ENCODE assay signal across 8 cellular contexts in genomic region chr10:70169661-70170364, GRCh38. TPM values are rescaled to one million over a fixed set of nuclear protein-coding genes. Genes with fewer than 3 reads are reported as not detected.
DNase-seq lines count a peak whose midpoint lies in the region; ATAC-seq and TF ChIP-seq lines count a peak whose summit lies in the region.

No MANE protein-coding gene starts in this region.

- CTCF ChIA-PET in OCI-LY7 (lab: Charles Lee; ENCODE audit: unreplicated experiment), result interaction anchor here (0.5 to 1.0 kb wide), 2 partner anchors 23 to 178 kb away, joined by 3 to 5 read pairs; partner anchors contain the start of gene TYSND1

- H3K36me3 Mint-ChIP-seq in CD14-positive monocyte, result peaks cover 17 to 25% of the 10 kb centered on the region in 2 donors

- no peak for DNase-seq in CD14-positive monocyte (ENCODE audit: low spot score)
- DNase-seq in GM23248, result peak; percentile 54
- DNase-seq in OCI-LY7 (ENCODE audit: low spot score), result peak; percentile 37
- DNase-seq in NCI-H345 (lab: John Stamatoyannopoulos, UW), result no peak
- no peak for DNase-seq in G401 (ENCODE audit: low spot score)

- in situ Hi-C loops in GM23248 (cut with MboI) (no loop called here), G401 (cut with HindIII; ENCODE audit: low sequenced_read_pairs) (no loop called here)

- peaks cover 60% of the 10 kb centered on the region for H3K79me2 ChIP-seq in GM23248 (ENCODE audit: insufficient read depth)
- H3K79me2 ChIP-seq in OCI-LY7 (ENCODE audit: insufficient read depth, low read depth, low read length), result peaks cover 59% of the 10 kb centered on the region

- BruUV-seq in OCI-LY7 (replicated peaks; lab: Mats Ljungman, UMichigan), result no TSS peak

- H3K4me2 ChIP-seq in GM23248 (ENCODE audit: unreplicated experiment), result peak overlapping the region; percentile 89
- peak overlapping the region; percentile 80 for H3K4me2 ChIP-seq in OCI-LY7 (ENCODE audit: low read length)

- H3K4me3 Mint-ChIP-seq in CD14-positive monocyte, result peak overlapping the region; percentile 92 to 94

- no peak for TF ChIP-seq CTCF in CD14-positive monocyte (IDR thresholded peaks at IDR 0.05)
- TF ChIP-seq CTCF in OCI-LY7 (conservative IDR thresholded peaks at IDR 0.05; ENCODE audit: low read length), result no peak

- H3K9me2 ChIP-seq in GM23248 (ENCODE audit: insufficient read depth), result no peaks in the 10 kb centered on the region
- no peaks in the 10 kb centered on the region for H3K9me2 ChIP-seq in OCI-LY7 (ENCODE audit: insufficient read depth, low read length)

- H3K27ac ChIP-seq in GM23248 (peak overlapping the region; percentile 92), OCI-LY7 (ENCODE audit: low read depth, low read length, poor library complexity, severe bottlenecking) (no peak overlapping the region), ectodermal cell (ENCODE audit: insufficient read depth, low read depth, low read length, poor library complexity, severe bottlenecking) (peak overlapping the region; percentile 93)

- peak overlapping the region; percentile 99 for H3K9ac ChIP-seq in GM23248
- peak overlapping the region; percentile 94 for H3K9ac ChIP-seq in mucosa of stomach (ENCODE audit: low read length)

- H3K4me1 ChIP-seq in GM23248 (ENCODE audit: insufficient read depth) (peaks cover 18% of the 10 kb centered on the region), OCI-LY7 (ENCODE audit: insufficient read depth, low read length, poor library complexity, severe bottlenecking) (peaks cover 40% of the 10 kb centered on the region), ectodermal cell (ENCODE audit: control insufficient read depth, insufficient read depth, low read length) (peaks cover 7% of the 10 kb centered on the region), mucosa of stomach (ENCODE audit: control insufficient read depth, insufficient read depth, low read length) (peaks cover 17% of the 10 kb centered on the region)

- peaks cover 45% of the 10 kb centered on the region for H3K4me1 Mint-ChIP-seq in CD14-positive monocyte

- H3K27me3 ChIP-seq in GM23248 (replicated peaks; ENCODE audit: insufficient read depth), result no peaks in the 10 kb centered on the region
- H3K27me3 ChIP-seq in ectodermal cell (ENCODE audit: control insufficient read depth, insufficient read depth, low read length, poor library complexity, severe bottlenecking), result no peaks in the 10 kb centered on the region
- no peaks in the 10 kb centered on the region for H3K27me3 ChIP-seq in mucosa of stomach (ENCODE audit: control insufficient read depth, insufficient read depth, low read length)

- H3K36me3 ChIP-seq in GM23248 (ENCODE audit: low read depth) (peaks cover 22% of the 10 kb centered on the region), OCI-LY7 (ENCODE audit: insufficient read depth, low read length) (peaks cover 33% of the 10 kb centered on the region), ectodermal cell (ENCODE audit: control insufficient read depth, insufficient read depth, low read length) (peaks cover 5% of the 10 kb centered on the region), mucosa of stomach (ENCODE audit: control insufficient read depth, insufficient read depth, low read length) (no peaks in the 10 kb centered on the region)

- peaks cover 0 to 4% (median 0%) of the 10 kb centered on the region in 7 donors for H3K9me3 Mint-ChIP-seq in CD14-positive monocyte

- 1% methylated on average over 26 to 36 of the region's 39 CpGs for WGBS in GM23248 (ENCODE audit: low coverage in 1 of 2, low lambda C conversion rate in 2 of 2, missing lambda C conversion rate in 2 of 2), 2 experiments
- WGBS in ectodermal cell, 2 experiments, result 0 to 1% methylated on average over 38 of the region's 39 CpGs

- H3K27ac Mint-ChIP-seq in CD14-positive monocyte, result peak overlapping the region; percentile 94 to 98 (median 97)

- H3K9me3 ChIP-seq in GM23248 (ENCODE audit: low read depth) (no peaks in the 10 kb centered on the region), OCI-LY7 (ENCODE audit: low read length) (no peaks in the 10 kb centered on the region; the same call in 1 of the 2 replicates), ectodermal cell (ENCODE audit: control insufficient read depth, low read length) (no peaks in the 10 kb centered on the region), mucosa of stomach (ENCODE audit: control insufficient read depth, low read length) (no peaks in the 10 kb centered on the region)

- intact Hi-C loops in CD14-positive monocyte (cut with micrococcal nuclease), result loop anchor here in 1 of 2 donors (2.0 kb wide), 1 partner anchor 23 kb away; the partner anchor contains the start of gene TYSND1
- intact Hi-C loops in OCI-LY7 (cut with micrococcal nuclease; ENCODE audit: unreplicated experiment), result loop anchor here (1.0 kb wide), 1 partner anchor 24 kb away; the partner anchor contains the start of gene TYSND1

- POLR2A ChIA-PET in OCI-LY7 (lab: Charles Lee), result interaction anchor here (0.8 to 3.1 kb wide), 6 partner anchors 9 to 101 kb away, joined by 3 to 12 read pairs (median 6); partner anchors contain the start of genes PPA1 and TYSND1

- H2AFZ ChIP-seq in GM23248, result no peak overlapping the region
- H2AFZ ChIP-seq in OCI-LY7 (ENCODE audit: low read length), result no peak overlapping the region

- ATAC-seq in GM18520 (IDR thresholded peaks at IDR 0.05; ENCODE audit: unreplicated experiment), result no peak

- H4K20me1 ChIP-seq in GM23248 (ENCODE audit: insufficient read depth) (peaks cover 17% of the 10 kb centered on the region; the same call in 1 of the 2 replicates), OCI-LY7 (ENCODE audit: insufficient read depth, low read length) (peaks cover 22% of the 10 kb centered on the region; the same call in 1 of the 2 replicates)

- H3K27me3 Mint-ChIP-seq in CD14-positive monocyte (ENCODE audit: low read depth in 3 of 3), result peaks cover 0 to 2% (median 0%) of the 10 kb centered on the region in 3 donors

- peaks cover 33% of the 10 kb centered on the region for H3F3A ChIP-seq in GM23248 (ENCODE audit: insufficient read depth)

- H3K4me3 ChIP-seq in GM23248, result peak overlapping the region; percentile 99
- H3K4me3 ChIP-seq in OCI-LY7 (ENCODE audit: low read depth, low read length, poor library complexity, severe bottlenecking), result peak overlapping the region; percentile 94
- H3K4me3 ChIP-seq in ectodermal cell (ENCODE audit: insufficient read depth, low read depth, low read length), result peak overlapping the region; percentile 99
- H3K4me3 ChIP-seq in mucosa of stomach (ENCODE audit: low read length), result peak overlapping the region; percentile 75

RNA-seq across cellular contexts. Expression of gene SAR1A, which starts 0.5 kb away (rescaled TPM):
- polyA plus RNA-seq in CD14-positive monocyte, result 10 to 100 TPM; 36.7 to 47.5 TPM
- 153 and 163 TPM in 2 replicates for total RNA-seq in GM23248 (2014; rRNA removed; shearing (Covaris generic))
- 181 and 186 TPM in 2 replicates for polyA plus RNA-seq in GM23248 (2016; fragmentation: Nextera tagmentation; extraction: Ambion mirVana)
- total RNA-seq in OCI-LY7 (2014; rRNA removed; shearing (Covaris generic)), result 39.4 and 39.5 TPM in 2 replicates
- total RNA-seq in OCI-LY7 (2022), result 71.0 and 81.4 TPM in 2 replicates
- 127 TPM for polyA plus RNA-seq in ectodermal cell (2013, experiment 1 of 4)
- polyA plus RNA-seq in ectodermal cell (2013, experiment 2 of 4), result 160 TPM
- 80.3 TPM for polyA plus RNA-seq in ectodermal cell (2013, experiment 3 of 4)
- 94.2 TPM for polyA plus RNA-seq in ectodermal cell (2013, experiment 4 of 4)
- total RNA-seq in G401 (2014; rRNA removed; shearing (Covaris generic)), result 40.0 and 53.1 TPM in 2 replicates

RNA-seq across cellular contexts. Expression of gene TYSND1, which starts 23.3 kb away (rescaled TPM):
- 10 to 100 TPM in 1 of 2 donors, 1 to 10 TPM in 1; 8.6 to 11.2 TPM for polyA plus RNA-seq in CD14-positive monocyte
- total RNA-seq in GM23248 (2014; rRNA removed; shearing (Covaris generic)), result 6.4 and 8.1 TPM in 2 replicates
- polyA plus RNA-seq in GM23248 (2016; fragmentation: Nextera tagmentation; extraction: Ambion mirVana), result 3.9 and 4.0 TPM in 2 replicates
- total RNA-seq in OCI-LY7 (2014; rRNA removed; shearing (Covaris generic)), result 32.5 and 33.4 TPM in 2 replicates
- 47.3 and 48.1 TPM in 2 replicates for total RNA-seq in OCI-LY7 (2022)
- 9.7 TPM for polyA plus RNA-seq in ectodermal cell (2013, experiment 1 of 4)
- polyA plus RNA-seq in ectodermal cell (2013, experiment 2 of 4), result 6.5 TPM
- polyA plus RNA-seq in ectodermal cell (2013, experiment 3 of 4), result 7.7 TPM
- 8.6 TPM for polyA plus RNA-seq in ectodermal cell (2013, experiment 4 of 4)
- total RNA-seq in G401 (2014; rRNA removed; shearing (Covaris generic)), result 29.9 and 30.4 TPM in 2 replicates

RNA-seq across cellular contexts. Expression of gene AIFM2, which starts 37.2 kb away (rescaled TPM):
- polyA plus RNA-seq in CD14-positive monocyte (under 1 TPM; 0.28 to 0.41 TPM), GM23248 (2016; fragmentation: Nextera tagmentation; extraction: Ambion mirVana) (8.1 and 10.3 TPM in 2 replicates)
- total RNA-seq in GM23248 (2014; rRNA removed; shearing (Covaris generic)), result 5.7 and 7.1 TPM in 2 replicates
- 1.1 and 1.7 TPM in 2 replicates for total RNA-seq in OCI-LY7 (2014; rRNA removed; shearing (Covaris generic))
- total RNA-seq in OCI-LY7 (2022), result 2.4 and 2.6 TPM in 2 replicates
- 1.9 TPM for polyA plus RNA-seq in ectodermal cell (2013, experiment 1 of 4)
- polyA plus RNA-seq in ectodermal cell (2013, experiment 2 of 4), result 1.8 TPM
- 1.2 TPM for polyA plus RNA-seq in ectodermal cell (2013, experiment 3 of 4)
- polyA plus RNA-seq in ectodermal cell (2013, experiment 4 of 4), result 1.2 TPM
- 0.74 and 0.78 TPM in 2 replicates for total RNA-seq in G401 (2014; rRNA removed; shearing (Covaris generic))

Comparison
In these comparisons a context has a peak if more than half of its experiments do, and no peak if none do; other contexts are left out.
1. DNase-seq: peak in GM23248 (single experiment) and OCI-LY7 (single experiment); none in CD14-positive monocyte (single experiment), NCI-H345 (single experiment) and G401 (single experiment).
2. Peak in every context shown above with its lines, with median percentiles within 50 percentile points of each other: H3K4me3 ChIP-seq.